ENCODE assay signal across 1 cellular context in the genomic region with DNA sequence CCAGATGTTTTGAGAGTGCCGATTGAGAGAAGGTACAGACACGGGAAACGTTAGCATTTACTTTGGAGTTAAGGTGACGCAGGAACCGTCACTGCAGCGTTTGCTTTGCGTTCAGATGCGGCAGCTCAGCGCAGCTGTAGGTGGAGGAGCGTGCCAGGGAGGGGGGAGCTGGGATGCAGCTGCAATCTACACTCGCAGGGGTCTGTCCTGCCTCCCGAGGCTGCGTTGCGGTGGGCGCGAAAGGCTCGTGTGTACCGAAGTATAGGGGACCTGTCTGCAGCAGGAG.
TF ChIP-seq lines count a peak whose summit lies in the region.

No MANE protein-coding gene starts in this region.

TF ChIP-seq in IMR-90, 13 proteins besides CTCF, POLR2A, EP300 and RAD21:
- TF ChIP-seq SMC3 (IDR thresholded peaks at IDR 0.05; ENCODE audit: low read depth, low read length): no peak
- TF ChIP-seq BHLHE40 (IDR thresholded peaks at IDR 0.05; ENCODE audit: low read depth, low read length): no peak
- no peak for TF ChIP-seq CHD1 (IDR thresholded peaks at IDR 0.05; ENCODE audit: low read depth, low read length)
- TF ChIP-seq, protein P1, sequence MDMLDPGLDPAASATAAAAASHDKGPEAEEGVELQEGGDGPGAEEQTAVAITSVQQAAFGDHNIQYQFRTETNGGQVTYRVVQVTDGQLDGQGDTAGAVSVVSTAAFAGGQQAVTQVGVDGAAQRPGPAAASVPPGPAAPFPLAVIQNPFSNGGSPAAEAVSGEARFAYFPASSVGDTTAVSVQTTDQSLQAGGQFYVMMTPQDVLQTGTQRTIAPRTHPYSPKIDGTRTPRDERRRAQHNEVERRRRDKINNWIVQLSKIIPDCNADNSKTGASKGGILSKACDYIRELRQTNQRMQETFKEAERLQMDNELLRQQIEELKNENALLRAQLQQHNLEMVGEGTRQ (IDR thresholded peaks at IDR 0.05; ENCODE audit: low read depth, low read length): no peak
- TF ChIP-seq NFE2L2 (IDR thresholded peaks at IDR 0.05; ENCODE audit: low read depth, low read length): no peak
- no peak for TF ChIP-seq MAFK (IDR thresholded peaks at IDR 0.05; ENCODE audit: low read depth, low read length)
- no peak for TF ChIP-seq MAZ (IDR thresholded peaks at IDR 0.05; ENCODE audit: borderline replicate concordance, low read depth, low read length)
- TF ChIP-seq RFX5 (IDR thresholded peaks at IDR 0.05; ENCODE audit: low read depth, low read length): no peak
- no peak for TF ChIP-seq RCOR1 (IDR thresholded peaks at IDR 0.05; ENCODE audit: insufficient replicate concordance, low read length)
- TF ChIP-seq, protein P2, sequence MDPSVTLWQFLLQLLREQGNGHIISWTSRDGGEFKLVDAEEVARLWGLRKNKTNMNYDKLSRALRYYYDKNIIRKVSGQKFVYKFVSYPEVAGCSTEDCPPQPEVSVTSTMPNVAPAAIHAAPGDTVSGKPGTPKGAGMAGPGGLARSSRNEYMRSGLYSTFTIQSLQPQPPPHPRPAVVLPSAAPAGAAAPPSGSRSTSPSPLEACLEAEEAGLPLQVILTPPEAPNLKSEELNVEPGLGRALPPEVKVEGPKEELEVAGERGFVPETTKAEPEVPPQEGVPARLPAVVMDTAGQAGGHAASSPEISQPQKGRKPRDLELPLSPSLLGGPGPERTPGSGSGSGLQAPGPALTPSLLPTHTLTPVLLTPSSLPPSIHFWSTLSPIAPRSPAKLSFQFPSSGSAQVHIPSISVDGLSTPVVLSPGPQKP (IDR thresholded peaks at IDR 0.05; ENCODE audit: borderline replicate concordance, low read depth, low read length): no peak
- no peak for TF ChIP-seq MXI1 (IDR thresholded peaks at IDR 0.05; ENCODE audit: borderline replicate concordance, low read depth, low read length)
- no peak for TF ChIP-seq FOS (IDR thresholded peaks at IDR 0.05; ENCODE audit: low read depth, low read length)
- TF ChIP-seq CEBPB (IDR thresholded peaks at IDR 0.05; ENCODE audit: low read depth, low read length): no peak
